1 cellular context compared by ENCODE assay signal in the genomic region with DNA sequence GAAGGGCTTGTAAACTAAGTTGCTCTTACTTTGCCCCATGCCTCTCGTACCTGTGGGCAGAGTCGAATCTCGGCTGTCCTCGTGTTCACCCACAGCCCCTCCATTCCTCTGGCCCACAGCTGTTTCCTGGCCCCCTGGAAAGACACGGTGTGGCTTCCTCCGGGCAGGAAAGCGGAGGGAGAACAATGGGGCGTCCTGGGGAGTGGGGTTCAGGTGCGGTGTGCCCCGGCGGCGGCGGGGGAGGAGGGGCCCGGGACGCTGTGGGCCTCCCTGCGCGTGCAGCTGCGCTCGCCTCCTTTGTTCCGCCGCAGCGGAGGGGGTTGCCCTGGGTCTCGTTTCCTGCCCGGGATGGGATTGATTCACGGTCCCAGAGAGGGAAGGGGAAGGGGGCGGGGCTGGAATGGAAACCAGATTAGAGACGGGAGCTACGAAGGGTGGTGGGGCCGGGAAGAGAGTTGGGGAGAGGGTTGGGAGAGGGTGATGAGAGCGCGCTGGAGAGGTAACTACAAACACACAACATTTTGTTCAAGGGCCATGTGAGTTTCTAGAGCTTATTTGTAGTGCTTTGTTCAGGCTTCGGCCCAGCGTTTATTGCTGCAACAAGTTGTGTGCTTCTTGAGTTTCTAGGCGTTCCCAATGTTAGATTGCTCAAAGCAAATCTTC.
TF ChIP-seq lines count a peak whose summit lies in the region.

No MANE protein-coding gene starts in this region.

TF ChIP-seq in HepG2, 621 proteins besides CTCF, POLR2A, EP300 and RAD21 (continued from another document and continues in another):
- TF ChIP-seq, protein P1, sequence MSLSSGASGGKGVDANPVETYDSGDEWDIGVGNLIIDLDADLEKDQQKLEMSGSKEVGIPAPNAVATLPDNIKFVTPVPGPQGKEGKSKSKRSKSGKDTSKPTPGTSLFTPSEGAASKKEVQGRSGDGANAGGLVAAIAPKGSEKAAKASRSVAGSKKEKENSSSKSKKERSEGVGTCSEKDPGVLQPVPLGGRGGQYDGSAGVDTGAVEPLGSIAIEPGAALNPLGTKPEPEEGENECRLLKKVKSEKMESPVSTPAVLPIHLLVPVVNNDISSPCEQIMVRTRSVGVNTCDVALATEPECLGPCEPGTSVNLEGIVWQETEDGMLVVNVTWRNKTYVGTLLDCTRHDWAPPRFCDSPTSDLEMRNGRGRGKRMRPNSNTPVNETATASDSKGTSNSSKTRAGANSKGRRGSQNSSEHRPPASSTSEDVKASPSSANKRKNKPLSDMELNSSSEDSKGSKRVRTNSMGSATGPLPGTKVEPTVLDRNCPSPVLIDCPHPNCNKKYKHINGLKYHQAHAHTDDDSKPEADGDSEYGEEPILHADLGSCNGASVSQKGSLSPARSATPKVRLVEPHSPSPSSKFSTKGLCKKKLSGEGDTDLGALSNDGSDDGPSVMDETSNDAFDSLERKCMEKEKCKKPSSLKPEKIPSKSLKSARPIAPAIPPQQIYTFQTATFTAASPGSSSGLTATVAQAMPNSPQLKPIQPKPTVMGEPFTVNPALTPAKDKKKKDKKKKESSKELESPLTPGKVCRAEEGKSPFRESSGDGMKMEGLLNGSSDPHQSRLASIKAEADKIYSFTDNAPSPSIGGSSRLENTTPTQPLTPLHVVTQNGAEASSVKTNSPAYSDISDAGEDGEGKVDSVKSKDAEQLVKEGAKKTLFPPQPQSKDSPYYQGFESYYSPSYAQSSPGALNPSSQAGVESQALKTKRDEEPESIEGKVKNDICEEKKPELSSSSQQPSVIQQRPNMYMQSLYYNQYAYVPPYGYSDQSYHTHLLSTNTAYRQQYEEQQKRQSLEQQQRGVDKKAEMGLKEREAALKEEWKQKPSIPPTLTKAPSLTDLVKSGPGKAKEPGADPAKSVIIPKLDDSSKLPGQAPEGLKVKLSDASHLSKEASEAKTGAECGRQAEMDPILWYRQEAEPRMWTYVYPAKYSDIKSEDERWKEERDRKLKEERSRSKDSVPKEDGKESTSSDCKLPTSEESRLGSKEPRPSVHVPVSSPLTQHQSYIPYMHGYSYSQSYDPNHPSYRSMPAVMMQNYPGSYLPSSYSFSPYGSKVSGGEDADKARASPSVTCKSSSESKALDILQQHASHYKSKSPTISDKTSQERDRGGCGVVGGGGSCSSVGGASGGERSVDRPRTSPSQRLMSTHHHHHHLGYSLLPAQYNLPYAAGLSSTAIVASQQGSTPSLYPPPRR (CRISPR knock-in tag; IDR thresholded peaks at IDR 0.05; ENCODE audit: borderline replicate concordance): peak; percentile 82; the same call in 1 of the 2 replicates
- TF ChIP-seq ZSCAN12 (CRISPR knock-in tag; IDR thresholded peaks at IDR 0.05): no peak
- TF ChIP-seq, protein P2, sequence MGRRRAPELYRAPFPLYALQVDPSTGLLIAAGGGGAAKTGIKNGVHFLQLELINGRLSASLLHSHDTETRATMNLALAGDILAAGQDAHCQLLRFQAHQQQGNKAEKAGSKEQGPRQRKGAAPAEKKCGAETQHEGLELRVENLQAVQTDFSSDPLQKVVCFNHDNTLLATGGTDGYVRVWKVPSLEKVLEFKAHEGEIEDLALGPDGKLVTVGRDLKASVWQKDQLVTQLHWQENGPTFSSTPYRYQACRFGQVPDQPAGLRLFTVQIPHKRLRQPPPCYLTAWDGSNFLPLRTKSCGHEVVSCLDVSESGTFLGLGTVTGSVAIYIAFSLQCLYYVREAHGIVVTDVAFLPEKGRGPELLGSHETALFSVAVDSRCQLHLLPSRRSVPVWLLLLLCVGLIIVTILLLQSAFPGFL (CRISPR knock-in tag; IDR thresholded peaks at IDR 0.05): no peak
- TF ChIP-seq, protein P3, sequence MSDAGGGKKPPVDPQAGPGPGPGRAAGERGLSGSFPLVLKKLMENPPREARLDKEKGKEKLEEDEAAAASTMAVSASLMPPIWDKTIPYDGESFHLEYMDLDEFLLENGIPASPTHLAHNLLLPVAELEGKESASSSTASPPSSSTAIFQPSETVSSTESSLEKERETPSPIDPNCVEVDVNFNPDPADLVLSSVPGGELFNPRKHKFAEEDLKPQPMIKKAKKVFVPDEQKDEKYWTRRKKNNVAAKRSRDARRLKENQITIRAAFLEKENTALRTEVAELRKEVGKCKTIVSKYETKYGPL (CRISPR knock-in tag; IDR thresholded peaks at IDR 0.05): no peak
- no peak for TF ChIP-seq ZNF234 (CRISPR knock-in tag; conservative IDR thresholded peaks at IDR 0.05)
- TF ChIP-seq ZFP36 (IDR thresholded peaks at IDR 0.05; ENCODE audit: borderline replicate concordance, low read depth, low read length, partially characterized antibody): no peak
- peak; percentile 57 for TF ChIP-seq ZBTB7A (CRISPR knock-in tag; IDR thresholded peaks at IDR 0.05)
- TF ChIP-seq, protein P4, sequence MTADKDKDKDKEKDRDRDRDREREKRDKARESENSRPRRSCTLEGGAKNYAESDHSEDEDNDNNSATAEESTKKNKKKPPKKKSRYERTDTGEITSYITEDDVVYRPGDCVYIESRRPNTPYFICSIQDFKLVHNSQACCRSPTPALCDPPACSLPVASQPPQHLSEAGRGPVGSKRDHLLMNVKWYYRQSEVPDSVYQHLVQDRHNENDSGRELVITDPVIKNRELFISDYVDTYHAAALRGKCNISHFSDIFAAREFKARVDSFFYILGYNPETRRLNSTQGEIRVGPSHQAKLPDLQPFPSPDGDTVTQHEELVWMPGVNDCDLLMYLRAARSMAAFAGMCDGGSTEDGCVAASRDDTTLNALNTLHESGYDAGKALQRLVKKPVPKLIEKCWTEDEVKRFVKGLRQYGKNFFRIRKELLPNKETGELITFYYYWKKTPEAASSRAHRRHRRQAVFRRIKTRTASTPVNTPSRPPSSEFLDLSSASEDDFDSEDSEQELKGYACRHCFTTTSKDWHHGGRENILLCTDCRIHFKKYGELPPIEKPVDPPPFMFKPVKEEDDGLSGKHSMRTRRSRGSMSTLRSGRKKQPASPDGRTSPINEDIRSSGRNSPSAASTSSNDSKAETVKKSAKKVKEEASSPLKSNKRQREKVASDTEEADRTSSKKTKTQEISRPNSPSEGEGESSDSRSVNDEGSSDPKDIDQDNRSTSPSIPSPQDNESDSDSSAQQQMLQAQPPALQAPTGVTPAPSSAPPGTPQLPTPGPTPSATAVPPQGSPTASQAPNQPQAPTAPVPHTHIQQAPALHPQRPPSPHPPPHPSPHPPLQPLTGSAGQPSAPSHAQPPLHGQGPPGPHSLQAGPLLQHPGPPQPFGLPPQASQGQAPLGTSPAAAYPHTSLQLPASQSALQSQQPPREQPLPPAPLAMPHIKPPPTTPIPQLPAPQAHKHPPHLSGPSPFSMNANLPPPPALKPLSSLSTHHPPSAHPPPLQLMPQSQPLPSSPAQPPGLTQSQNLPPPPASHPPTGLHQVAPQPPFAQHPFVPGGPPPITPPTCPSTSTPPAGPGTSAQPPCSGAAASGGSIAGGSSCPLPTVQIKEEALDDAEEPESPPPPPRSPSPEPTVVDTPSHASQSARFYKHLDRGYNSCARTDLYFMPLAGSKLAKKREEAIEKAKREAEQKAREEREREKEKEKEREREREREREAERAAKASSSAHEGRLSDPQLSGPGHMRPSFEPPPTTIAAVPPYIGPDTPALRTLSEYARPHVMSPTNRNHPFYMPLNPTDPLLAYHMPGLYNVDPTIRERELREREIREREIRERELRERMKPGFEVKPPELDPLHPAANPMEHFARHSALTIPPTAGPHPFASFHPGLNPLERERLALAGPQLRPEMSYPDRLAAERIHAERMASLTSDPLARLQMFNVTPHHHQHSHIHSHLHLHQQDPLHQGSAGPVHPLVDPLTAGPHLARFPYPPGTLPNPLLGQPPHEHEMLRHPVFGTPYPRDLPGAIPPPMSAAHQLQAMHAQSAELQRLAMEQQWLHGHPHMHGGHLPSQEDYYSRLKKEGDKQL (CRISPR knock-in tag; IDR thresholded peaks at IDR 0.05; ENCODE audit: low read depth): no peak; the same call in 1 of the 2 replicates
- no peak; the same call in 1 of the 2 replicates for TF ChIP-seq ZNF552 (CRISPR knock-in tag; IDR thresholded peaks at IDR 0.05; ENCODE audit: borderline replicate concordance)
- TF ChIP-seq, protein P5, sequence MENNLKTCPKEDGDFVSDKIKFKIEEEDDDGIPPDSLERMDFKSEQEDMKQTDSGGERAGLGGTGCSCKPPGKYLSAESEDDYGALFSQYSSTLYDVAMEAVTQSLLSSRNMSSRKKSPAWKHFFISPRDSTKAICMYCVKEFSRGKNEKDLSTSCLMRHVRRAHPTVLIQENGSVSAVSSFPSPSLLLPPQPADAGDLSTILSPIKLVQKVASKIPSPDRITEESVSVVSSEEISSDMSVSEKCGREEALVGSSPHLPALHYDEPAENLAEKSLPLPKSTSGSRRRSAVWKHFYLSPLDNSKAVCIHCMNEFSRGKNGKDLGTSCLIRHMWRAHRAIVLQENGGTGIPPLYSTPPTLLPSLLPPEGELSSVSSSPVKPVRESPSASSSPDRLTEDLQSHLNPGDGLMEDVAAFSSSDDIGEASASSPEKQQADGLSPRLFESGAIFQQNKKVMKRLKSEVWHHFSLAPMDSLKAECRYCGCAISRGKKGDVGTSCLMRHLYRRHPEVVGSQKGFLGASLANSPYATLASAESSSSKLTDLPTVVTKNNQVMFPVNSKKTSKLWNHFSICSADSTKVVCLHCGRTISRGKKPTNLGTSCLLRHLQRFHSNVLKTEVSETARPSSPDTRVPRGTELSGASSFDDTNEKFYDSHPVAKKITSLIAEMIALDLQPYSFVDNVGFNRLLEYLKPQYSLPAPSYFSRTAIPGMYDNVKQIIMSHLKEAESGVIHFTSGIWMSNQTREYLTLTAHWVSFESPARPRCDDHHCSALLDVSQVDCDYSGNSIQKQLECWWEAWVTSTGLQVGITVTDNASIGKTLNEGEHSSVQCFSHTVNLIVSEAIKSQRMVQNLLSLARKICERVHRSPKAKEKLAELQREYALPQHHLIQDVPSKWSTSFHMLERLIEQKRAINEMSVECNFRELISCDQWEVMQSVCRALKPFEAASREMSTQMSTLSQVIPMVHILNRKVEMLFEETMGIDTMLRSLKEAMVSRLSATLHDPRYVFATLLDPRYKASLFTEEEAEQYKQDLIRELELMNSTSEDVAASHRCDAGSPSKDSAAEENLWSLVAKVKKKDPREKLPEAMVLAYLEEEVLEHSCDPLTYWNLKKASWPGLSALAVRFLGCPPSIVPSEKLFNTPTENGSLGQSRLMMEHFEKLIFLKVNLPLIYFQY (CRISPR knock-in tag; IDR thresholded peaks at IDR 0.05; ENCODE audit: borderline replicate concordance): no peak; the same call in 1 of the 2 replicates
- no peak; the same call in 1 of the 2 replicates for TF ChIP-seq ZNF83 (CRISPR knock-in tag; IDR thresholded peaks at IDR 0.05; ENCODE audit: borderline replicate concordance)
- TF ChIP-seq, protein P6, sequence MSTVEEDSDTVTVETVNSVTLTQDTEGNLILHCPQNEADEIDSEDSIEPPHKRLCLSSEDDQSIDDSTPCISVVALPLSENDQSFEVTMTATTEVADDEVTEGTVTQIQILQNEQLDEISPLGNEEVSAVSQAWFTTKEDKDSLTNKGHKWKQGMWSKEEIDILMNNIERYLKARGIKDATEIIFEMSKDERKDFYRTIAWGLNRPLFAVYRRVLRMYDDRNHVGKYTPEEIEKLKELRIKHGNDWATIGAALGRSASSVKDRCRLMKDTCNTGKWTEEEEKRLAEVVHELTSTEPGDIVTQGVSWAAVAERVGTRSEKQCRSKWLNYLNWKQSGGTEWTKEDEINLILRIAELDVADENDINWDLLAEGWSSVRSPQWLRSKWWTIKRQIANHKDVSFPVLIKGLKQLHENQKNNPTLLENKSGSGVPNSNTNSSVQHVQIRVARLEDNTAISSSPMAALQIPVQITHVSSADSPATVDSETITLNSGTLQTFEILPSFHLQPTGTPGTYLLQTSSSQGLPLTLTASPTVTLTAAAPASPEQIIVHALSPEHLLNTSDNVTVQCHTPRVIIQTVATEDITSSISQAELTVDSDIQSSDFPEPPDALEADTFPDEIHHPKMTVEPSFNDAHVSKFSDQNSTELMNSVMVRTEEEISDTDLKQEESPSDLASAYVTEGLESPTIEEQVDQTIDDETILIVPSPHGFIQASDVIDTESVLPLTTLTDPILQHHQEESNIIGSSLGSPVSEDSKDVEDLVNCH (CRISPR knock-in tag; IDR thresholded peaks at IDR 0.05): no peak
- TF ChIP-seq, protein P7, sequence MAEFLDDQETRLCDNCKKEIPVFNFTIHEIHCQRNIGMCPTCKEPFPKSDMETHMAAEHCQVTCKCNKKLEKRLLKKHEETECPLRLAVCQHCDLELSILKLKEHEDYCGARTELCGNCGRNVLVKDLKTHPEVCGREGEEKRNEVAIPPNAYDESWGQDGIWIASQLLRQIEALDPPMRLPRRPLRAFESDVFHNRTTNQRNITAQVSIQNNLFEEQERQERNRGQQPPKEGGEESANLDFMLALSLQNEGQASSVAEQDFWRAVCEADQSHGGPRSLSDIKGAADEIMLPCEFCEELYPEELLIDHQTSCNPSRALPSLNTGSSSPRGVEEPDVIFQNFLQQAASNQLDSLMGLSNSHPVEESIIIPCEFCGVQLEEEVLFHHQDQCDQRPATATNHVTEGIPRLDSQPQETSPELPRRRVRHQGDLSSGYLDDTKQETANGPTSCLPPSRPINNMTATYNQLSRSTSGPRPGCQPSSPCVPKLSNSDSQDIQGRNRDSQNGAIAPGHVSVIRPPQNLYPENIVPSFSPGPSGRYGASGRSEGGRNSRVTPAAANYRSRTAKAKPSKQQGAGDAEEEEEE (CRISPR knock-in tag; IDR thresholded peaks at IDR 0.05; ENCODE audit: borderline replicate concordance): no peak
- TF ChIP-seq ZC3H4 (CRISPR knock-in tag; IDR thresholded peaks at IDR 0.05; ENCODE audit: borderline replicate concordance): 0 out of 2 replicates have a peak, but pooled peaks have one; percentile 16
- TF ChIP-seq, protein P8, sequence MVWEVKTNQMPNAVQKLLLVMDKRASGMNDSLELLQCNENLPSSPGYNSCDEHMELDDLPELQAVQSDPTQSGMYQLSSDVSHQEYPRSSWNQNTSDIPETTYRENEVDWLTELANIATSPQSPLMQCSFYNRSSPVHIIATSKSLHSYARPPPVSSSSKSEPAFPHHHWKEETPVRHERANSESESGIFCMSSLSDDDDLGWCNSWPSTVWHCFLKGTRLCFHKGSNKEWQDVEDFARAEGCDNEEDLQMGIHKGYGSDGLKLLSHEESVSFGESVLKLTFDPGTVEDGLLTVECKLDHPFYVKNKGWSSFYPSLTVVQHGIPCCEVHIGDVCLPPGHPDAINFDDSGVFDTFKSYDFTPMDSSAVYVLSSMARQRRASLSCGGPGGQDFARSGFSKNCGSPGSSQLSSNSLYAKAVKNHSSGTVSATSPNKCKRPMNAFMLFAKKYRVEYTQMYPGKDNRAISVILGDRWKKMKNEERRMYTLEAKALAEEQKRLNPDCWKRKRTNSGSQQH (CRISPR knock-in tag; IDR thresholded peaks at IDR 0.05; ENCODE audit: low read depth): no peak
- peak; percentile 73; the same call in 1 of the 2 replicates for TF ChIP-seq HOXD1 (CRISPR knock-in tag; IDR thresholded peaks at IDR 0.05)
- TF ChIP-seq SRSF1 (optimal IDR thresholded peaks at IDR 0.05; ENCODE audit: low read depth, low read length): no peak
- no peak for TF ChIP-seq EED (CRISPR knock-in tag; IDR thresholded peaks at IDR 0.05)
